8 cellular contexts compared by ENCODE assay signal in the genomic region with DNA sequence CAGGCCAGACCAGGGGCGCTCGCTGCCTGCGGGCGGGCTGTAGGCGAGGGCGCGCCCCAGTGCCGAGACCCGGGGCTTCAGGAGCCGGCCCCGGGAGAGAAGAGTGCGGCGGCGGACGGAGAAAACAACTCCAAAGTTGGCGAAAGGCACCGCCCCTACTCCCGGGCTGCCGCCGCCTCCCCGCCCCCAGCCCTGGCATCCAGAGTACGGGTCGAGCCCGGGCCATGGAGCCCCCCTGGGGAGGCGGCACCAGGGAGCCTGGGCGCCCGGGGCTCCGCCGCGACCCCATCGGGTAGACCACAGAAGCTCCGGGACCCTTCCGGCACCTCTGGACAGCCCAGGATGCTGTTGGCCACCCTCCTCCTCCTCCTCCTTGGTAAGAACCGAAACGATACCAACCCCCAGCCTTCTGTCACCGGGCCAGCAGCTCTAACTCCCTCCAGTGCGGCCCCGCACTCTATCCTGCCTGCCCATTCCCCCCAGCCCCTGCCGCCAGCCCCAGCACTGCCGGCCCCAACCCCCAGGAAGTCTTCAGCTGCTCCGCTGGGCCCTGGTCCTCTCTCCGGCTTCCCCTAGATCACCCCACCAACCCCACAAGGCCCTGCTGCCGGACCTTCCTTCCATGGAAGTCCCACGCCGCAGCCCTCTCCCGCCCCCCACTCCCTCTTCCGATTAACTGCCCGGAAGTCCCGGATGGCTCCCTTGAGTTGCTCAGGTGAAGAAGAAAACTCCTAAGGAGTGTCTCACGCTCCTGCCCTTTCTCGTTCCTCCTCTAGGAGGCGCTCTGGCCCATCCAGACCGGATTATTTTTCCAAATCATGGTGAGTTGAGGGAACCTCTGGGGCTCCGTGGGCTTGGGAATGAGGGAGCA. TPM values are rescaled to one million over a fixed set of nuclear protein-coding genes. Genes with fewer than 3 reads are reported as not detected.
A peak's percentile ranks its signal among the peaks of the same experiment; 100 is the strongest.
DNase-seq lines count a peak whose midpoint lies in the region; ATAC-seq and TF ChIP-seq lines count a peak whose summit lies in the region.

No MANE protein-coding gene starts in this region.

- peaks cover 19% of the 10 kb centered on the region for H3K36me3 Mint-ChIP-seq in Caco-2 (ENCODE audit: insufficient read depth, unreplicated experiment)
- peaks cover 28% of the 10 kb centered on the region for H3K36me3 Mint-ChIP-seq in activated T-helper 2 cell treated with anti-CD3 and anti-CD28 coated beads, Interferon-gamma antibody, Interleukin-2, Interleukin-4, amounts not matched to agents 10 μg/mL and 5 μg/mL and 100 μg/mL, durations not matched to agents 14 hours and 24 hours and 36 hours (ENCODE audit: low read depth)
- no peaks in the 10 kb centered on the region for H3K36me3 Mint-ChIP-seq in neural crest cell (ENCODE audit: low read depth)

- H3K4me1 ChIP-seq in Caco-2 (peaks cover 9% of the 10 kb centered on the region; the same call in 1 of the 2 replicates), PC-9 (replicated peaks; ENCODE audit: insufficient read depth) (peaks cover 17% of the 10 kb centered on the region)

- peak overlapping the region; percentile 82 for H3K4me3 Mint-ChIP-seq in Caco-2 (ENCODE audit: unreplicated experiment)
- H3K4me3 Mint-ChIP-seq in activated T-helper 2 cell treated with anti-CD3 and anti-CD28 coated beads, Interferon-gamma antibody, Interleukin-2, Interleukin-4, amounts not matched to agents 10 μg/mL and 5 μg/mL and 100 μg/mL, durations not matched to agents 14 hours and 24 hours and 36 hours (ENCODE audit: low read depth): peak overlapping the region; percentile 89
- peak overlapping the region; percentile 90 for H3K4me3 Mint-ChIP-seq in neural crest cell

- no peaks in the 10 kb centered on the region for H3K9me3 ChIP-seq in Caco-2
- no peaks in the 10 kb centered on the region for H3K9me3 ChIP-seq in PC-9 (ENCODE audit: insufficient read depth, low read depth)

- TF ChIP-seq CTCF in Caco-2 (IDR thresholded peaks at IDR 0.05; ENCODE audit: insufficient read depth in 1 of 2, low read depth in 1 of 2, low read length in 1 of 2, severe bottlenecking in 1 of 2, unreplicated experiment in 1 of 2): peak; percentile 86 to 89
- TF ChIP-seq CTCF in PC-9 (conservative IDR thresholded peaks at IDR 0.05): peak; percentile 91
- peak; percentile 95 for TF ChIP-seq CTCF in neural crest cell (conservative IDR thresholded peaks at IDR 0.05)

- TSS peak; percentile 57 for BruUV-seq in Caco-2 (replicated peaks; lab: Mats Ljungman, UMichigan)
- BruUV-seq in PC-9 (replicated peaks; lab: Mats Ljungman, UMichigan): no TSS peak

- peak overlapping the region; percentile 92 for H3K27ac Mint-ChIP-seq in Caco-2 (ENCODE audit: unreplicated experiment)
- peak overlapping the region; percentile 97 for H3K27ac Mint-ChIP-seq in activated T-helper 2 cell treated with anti-CD3 and anti-CD28 coated beads, Interferon-gamma antibody, Interleukin-2, Interleukin-4, amounts not matched to agents 10 μg/mL and 5 μg/mL and 100 μg/mL, durations not matched to agents 14 hours and 24 hours and 36 hours
- no peak overlapping the region for H3K27ac Mint-ChIP-seq in neural crest cell (ENCODE audit: unreplicated experiment)

- peak overlapping the region; percentile 83 for H2AFZ ChIP-seq in PC-9

- H3K4me1 Mint-ChIP-seq in Caco-2 (ENCODE audit: low read depth, unreplicated experiment) (peaks cover 8% of the 10 kb centered on the region), neural crest cell (peaks cover 16% of the 10 kb centered on the region)
- H3K4me1 Mint-ChIP-seq in activated T-helper 2 cell treated with anti-CD3 and anti-CD28 coated beads, Interferon-gamma antibody, Interleukin-2, Interleukin-4, amounts not matched to agents 10 μg/mL and 5 μg/mL and 100 μg/mL, durations not matched to agents 14 hours and 24 hours and 36 hours (ENCODE audit: low read depth): peaks cover 19% of the 10 kb centered on the region

- no peaks in the 10 kb centered on the region for H3K27me3 Mint-ChIP-seq in Caco-2 (ENCODE audit: insufficient read depth, unreplicated experiment)
- no peaks in the 10 kb centered on the region for H3K27me3 Mint-ChIP-seq in activated T-helper 2 cell treated with anti-CD3 and anti-CD28 coated beads, Interferon-gamma antibody, Interleukin-2, Interleukin-4, amounts not matched to agents 10 μg/mL and 5 μg/mL and 100 μg/mL, durations not matched to agents 14 hours and 24 hours and 36 hours (ENCODE audit: low read depth)
- no peaks in the 10 kb centered on the region for H3K27me3 Mint-ChIP-seq in neural crest cell (ENCODE audit: low read depth)

- H3K36me3 ChIP-seq in Caco-2 (ENCODE audit: control insufficient read depth, insufficient read depth, low read length) (peaks cover 7% of the 10 kb centered on the region; the same call in 1 of the 2 replicates), PC-9 (ENCODE audit: low read depth) (no peaks in the 10 kb centered on the region)

- intact Hi-C loops in Caco-2 (cut with micrococcal nuclease; ENCODE audit: unreplicated experiment) (loop anchor here (1.0 to 5.0 kb wide), 5 partner anchors 28 to 310 kb away; a partner anchor contains a TSS), PC-9 (cut with micrococcal nuclease; ENCODE audit: unreplicated experiment) (loop anchor here (1.0 to 5.0 kb wide), 4 partner anchors 15 to 107 kb away; a partner anchor contains a TSS)
- intact Hi-C loops in activated T-helper 2 cell treated with anti-CD3 and anti-CD28 coated beads, Interferon-gamma antibody, Interleukin-2, Interleukin-4, amounts not matched to agents 10 μg/mL and 5 μg/mL and 100 μg/mL, durations not matched to agents 14 hours and 24 hours and 36 hours (cut with micrococcal nuclease): loop anchor here (1.0 to 5.0 kb wide), 7 partner anchors 15 to 315 kb away; a partner anchor contains a TSS

- no peaks in the 10 kb centered on the region; the same call in 1 of the 2 replicates for H4K20me1 ChIP-seq in PC-9 (ENCODE audit: insufficient read depth)

- DNase-seq in Caco-2 (peak; percentile 82 to 86), HuH-7 (ENCODE audit: low spot score) (peak; percentile 90), PC-9 (peak; percentile 69 to 79), fibroblast of the conjunctiva (ENCODE audit: low read depth) (peak; percentile 62), neural crest cell (ENCODE audit: low read depth, low spot score) (peak; percentile 84), stromal cell of bone marrow (ENCODE audit: low read depth) (peak; percentile 67)
- peak; percentile 64 for DNase-seq in activated T-helper 2 cell treated with anti-CD3 and anti-CD28 coated beads, Interferon-gamma antibody, Interleukin-2, Interleukin-4, amounts not matched to agents 10 μg/mL and 5 μg/mL and 100 μg/mL, durations not matched to agents 14 hours and 24 hours and 36 hours (ENCODE audit: low spot score)

- peak; percentile 33 for ATAC-seq in GM19468 (IDR thresholded peaks at IDR 0.05; ENCODE audit: extremely low read depth, unreplicated experiment)

- H3K4me2 ChIP-seq in PC-9: peak overlapping the region; percentile 84

- CTCF ChIA-PET in Caco-2 (lab: Charles Lee): interaction anchor here (0.6 to 1.9 kb wide), 14 partner anchors 13 to 487 kb away, joined by 3 to 10 read pairs (median 5); no protein-coding TSS in a partner anchor
- CTCF ChIA-PET in PC-9 (lab: Charles Lee): interaction anchor here (0.6 to 1.2 kb wide), 5 partner anchors 17 to 75 kb away, joined by 3 to 4 read pairs (median 3); no protein-coding TSS in a partner anchor

- H3K4me3 ChIP-seq in Caco-2 (ENCODE audit: low read depth, low read length): peak overlapping the region; percentile 91
- peak overlapping the region; percentile 83 for H3K4me3 ChIP-seq in PC-9

- POLR2A ChIA-PET in Caco-2 (lab: Charles Lee) (interaction anchor here (0.5 to 1.6 kb wide), 9 partner anchors 28 to 442 kb away, joined by 3 to 5 read pairs (median 3); a partner anchor contains a TSS), PC-9 (lab: Charles Lee; ENCODE audit: unreplicated experiment) (interaction anchor here (0.6 kb wide), 1 partner anchor 17 kb away, joined by 10 read pairs; no protein-coding TSS in a partner anchor)

- H3K9me3 Mint-ChIP-seq in Caco-2 (ENCODE audit: unreplicated experiment) (no peaks in the 10 kb centered on the region), neural crest cell (no peaks in the 10 kb centered on the region)
- H3K9me3 Mint-ChIP-seq in activated T-helper 2 cell treated with anti-CD3 and anti-CD28 coated beads, Interferon-gamma antibody, Interleukin-2, Interleukin-4, amounts not matched to agents 10 μg/mL and 5 μg/mL and 100 μg/mL, durations not matched to agents 14 hours and 24 hours and 36 hours: no peaks in the 10 kb centered on the region

- H3K79me2 ChIP-seq in PC-9 (ENCODE audit: low read depth): peaks cover 17% of the 10 kb centered on the region

- H3K9me2 ChIP-seq in PC-9 (ENCODE audit: insufficient read depth): no peaks in the 10 kb centered on the region

- H3K27ac ChIP-seq in PC-9: peak overlapping the region; percentile 95

- H3K27me3 ChIP-seq in Caco-2 (replicated peaks; ENCODE audit: control insufficient read depth, insufficient read depth, low read length) (no peaks in the 10 kb centered on the region), PC-9 (ENCODE audit: insufficient read depth, low read depth) (no peaks in the 10 kb centered on the region)

- peaks cover 26% of the 10 kb centered on the region for H3F3A ChIP-seq in PC-9 (ENCODE audit: insufficient read depth, low read depth)

RNA-seq across cellular contexts. Expression of a gene that starts 0.7 kb away (rescaled TPM):
- 29.6 and 34.0 TPM in 2 replicates for total RNA-seq in Caco-2 (2022)
- 59.0 and 61.6 TPM in 2 replicates for total RNA-seq in PC-9 (2021)
- 38.9 and 40.5 TPM in 2 replicates for total RNA-seq in activated T-helper 2 cell treated with anti-CD3 and anti-CD28 coated beads, Interferon-gamma antibody, Interleukin-2, Interleukin-4, amounts not matched to agents 10 μg/mL and 5 μg/mL and 100 μg/mL, durations not matched to agents 14 hours and 24 hours and 36 hours
- total RNA-seq in neural crest cell: 14.3 and 16.3 TPM in 2 replicates

RNA-seq across cellular contexts. Expression of a gene that starts 10.8 kb away (rescaled TPM):
- 0.41 and 0.44 TPM in 2 replicates for total RNA-seq in Caco-2 (2022)
- 0.50 and 0.98 TPM in 2 replicates for total RNA-seq in PC-9 (2021)
- total RNA-seq in activated T-helper 2 cell treated with anti-CD3 and anti-CD28 coated beads, Interferon-gamma antibody, Interleukin-2, Interleukin-4, amounts not matched to agents 10 μg/mL and 5 μg/mL and 100 μg/mL, durations not matched to agents 14 hours and 24 hours and 36 hours: 0.28 and 0.30 TPM in 2 replicates
- 3.0 and 3.6 TPM in 2 replicates for total RNA-seq in neural crest cell

RNA-seq across cellular contexts. Expression of a gene that starts 35.8 kb away (rescaled TPM):
- total RNA-seq in Caco-2 (2022) (57.2 and 62.9 TPM in 2 replicates), PC-9 (2021) (22.4 and 34.8 TPM in 2 replicates), neural crest cell (63.2 and 68.6 TPM in 2 replicates)
- total RNA-seq in activated T-helper 2 cell treated with anti-CD3 and anti-CD28 coated beads, Interferon-gamma antibody, Interleukin-2, Interleukin-4, amounts not matched to agents 10 μg/mL and 5 μg/mL and 100 μg/mL, durations not matched to agents 14 hours and 24 hours and 36 hours: 2.6 and 2.7 TPM in 2 replicates

RNA-seq across cellular contexts. Expression of a gene that starts 42.5 kb away (rescaled TPM):
- total RNA-seq in Caco-2 (2022) (149 TPM in 2 replicates), PC-9 (2021) (76.7 and 84.8 TPM in 2 replicates), neural crest cell (117 and 137 TPM in 2 replicates)
- total RNA-seq in activated T-helper 2 cell treated with anti-CD3 and anti-CD28 coated beads, Interferon-gamma antibody, Interleukin-2, Interleukin-4, amounts not matched to agents 10 μg/mL and 5 μg/mL and 100 μg/mL, durations not matched to agents 14 hours and 24 hours and 36 hours: 173 and 175 TPM in 2 replicates

RNA-seq across cellular contexts. Expression of a gene that starts 46.8 kb away (rescaled TPM):
- total RNA-seq in Caco-2 (2022) (67.0 and 70.0 TPM in 2 replicates), PC-9 (2021) (68.7 and 76.5 TPM in 2 replicates), neural crest cell (103 and 110 TPM in 2 replicates)
- 77.3 and 81.1 TPM in 2 replicates for total RNA-seq in activated T-helper 2 cell treated with anti-CD3 and anti-CD28 coated beads, Interferon-gamma antibody, Interleukin-2, Interleukin-4, amounts not matched to agents 10 μg/mL and 5 μg/mL and 100 μg/mL, durations not matched to agents 14 hours and 24 hours and 36 hours

Comparison
In these comparisons a context has a peak if more than half of its experiments do, and no peak if none do; other contexts are left out.
1. Peak in every context shown above with its lines: DNase-seq, ATAC-seq, H3K4me3 ChIP-seq and H3K27ac ChIP-seq.